Comparison of ENCODE assay signal across 8 cellular contexts in genomic region chr9:36036780-36037579, GRCh38. TPM values are rescaled to one million over a fixed set of nuclear protein-coding genes. Genes with fewer than 3 reads are reported as not detected.
DNase-seq lines count a peak whose midpoint lies in the region; ATAC-seq and TF ChIP-seq lines count a peak whose summit lies in the region.

Gene RECK (plus strand): TSS chr9:36036913. CDS start chr9:36036999, 86 bp downstream.

- H3K27ac ChIP-seq in HL-60 (replicated peaks): no peak within 1 kb of the TSS

- peak in 13 of 14 donors; percentile 60 to 91 (median 79) for DNase-seq in C1 segment of cervical spinal cord (lab: John Stamatoyannopoulos, UW)
- DNase-seq in HL-60 (ENCODE audit: low read depth in 1 of 2, low spot score in 1 of 2): peak; percentile 41 to 68
- peak; percentile 71 for DNase-seq in NOMO-1 treated with dmso at 0.1 percent for 144 hours (lab: John Stamatoyannopoulos, UW; ENCODE audit: unreplicated experiment)
- peak; percentile 90 for DNase-seq in activated T-cell treated with anti-CD3 and anti-CD28 coated beads, Interleukin-2, amount 50 U/mL, for 1 hour
- peak; percentile 77 to 86 for DNase-seq in erythroblast (lab: John Stamatoyannopoulos, UW)
- DNase-seq in mucosa of gallbladder (ENCODE audit: low spot score): peak; percentile 85
- DNase-seq in stimulated activated CD8-positive, alpha-beta memory T cell treated with anti-CD3 and anti-CD28 coated beads, Interleukin-4, amount 100 ng/mL, for 1 hour (ENCODE audit: low read depth in 2 of 2, low spot score in 1 of 2): peak; percentile 66 to 71

- H3K4me3 ChIP-seq in HL-60 (replicated peaks; ENCODE audit: insufficient read depth, low read length): peak within 1 kb of the TSS; percentile 90

- H3K27me3 ChIP-seq in HL-60 (ENCODE audit: insufficient read depth, poor library complexity, severe bottlenecking): peaks cover 17% of the 10 kb centered on the region

- no peak for TF ChIP-seq CTCF in HL-60 (IDR thresholded peaks at IDR 0.05; ENCODE audit: insufficient read depth, low read length)

- peak; percentile 84 for ATAC-seq in GM19372 (IDR thresholded peaks at IDR 0.05; ENCODE audit: low read depth, unreplicated experiment)

- TF ChIP-seq POLR2A in erythroblast (IDR thresholded peaks at IDR 0.05; ENCODE audit: low read length): no peak

RNA-seq across cellular contexts. Expression of gene RECK, which starts in this region (rescaled TPM):
- total RNA-seq in mucosa of gallbladder: 11.3 TPM
